ENCODE assay signal across 9 cellular contexts in genomic region chr17:58323420-58324408, GRCh38. TPM values are rescaled to one million over a fixed set of nuclear protein-coding genes. Genes with fewer than 3 reads are reported as not detected.
DNase-seq lines count a peak whose midpoint lies in the region; ATAC-seq and TF ChIP-seq lines count a peak whose summit lies in the region.
"Had no signal": no experiment of that assay in that cellular context is flagged by ENCODE, and none has a peak within 500 bp of the region (broad histone marks: within the 10 kb centered on the region; RNA-seq: fewer than 3 reads in every experiment).

No MANE protein-coding gene starts in this region.

- H3K4me3 Mint-ChIP-seq in activated T-helper 17 cell treated with anti-CD3 and anti-CD28 coated beads, Interleukin-2, amount 50 U/mL, for 72 hours, result no peak overlapping the region

- H3K9me3 ChIP-seq in iPS-18c (ENCODE audit: control insufficient read depth, insufficient read depth, low read length), result no peaks in the 10 kb centered on the region

- peaks cover 23% of the 10 kb centered on the region for H3K27me3 ChIP-seq in H7 (ENCODE audit: control insufficient read depth, insufficient read depth, low read length)

- H3K4me1 Mint-ChIP-seq in activated T-helper 17 cell treated with anti-CD3 and anti-CD28 coated beads, Interleukin-2, amount 50 U/mL, for 72 hours, result peaks cover 25% of the 10 kb centered on the region

- CTCF ChIA-PET in HEK293T (lab: Yijun Ruan, JAX), result no interaction called here

- H3K4me3 ChIP-seq in H7 (ENCODE audit: insufficient read depth, low read depth, low read length) (peak overlapping the region; percentile 59), iPS-18c (ENCODE audit: insufficient read depth, low read depth, low read length) (peak overlapping the region; percentile 69), skin epidermis (peak overlapping the region; percentile 27 to 53 (median 36))

- H3K36me3 Mint-ChIP-seq in activated T-helper 17 cell treated with anti-CD3 and anti-CD28 coated beads, Interleukin-2, amount 50 U/mL, for 72 hours (ENCODE audit: low read depth), result peaks cover 80% of the 10 kb centered on the region

- H3K27ac ChIP-seq in skin epidermis, result peak overlapping the region in 13 of 21 experiments; percentile 10 to 78 (median 46)

- no peak for ATAC-seq in activated T-helper 17 cell treated with anti-CD3 and anti-CD28 coated beads, Interleukin-2, amount 50 U/mL, for 72 hours (replicated peaks)

- DNase-seq in H7 (no peak), HEK293T (ENCODE audit: extremely low spot score) (no peak), COLO829 (ENCODE audit: low spot score) (no peak), DMS53 (lab: John Stamatoyannopoulos, UW) (no peak)
- no peak for DNase-seq in stimulated activated CD4-positive, alpha-beta T cell treated with anti-CD3 and anti-CD28 coated beads, Interleukin-12 subunit alpha, Interleukin-12 subunit beta, amount 100 ng/mL, for 4 hours
- DNase-seq: stimulated activated CD4-positive, alpha-beta T cell treated with anti-CD3 and anti-CD28 coated beads, Interleukin-4, amount 100 ng/mL, for 4 hours had no signal

- POLR2A ChIA-PET in HEK293T (lab: Yijun Ruan, JAX), result interaction anchor here (3.6 kb wide), 1 partner anchor 29 kb away, joined by 26 read pairs; the partner anchor contains the start of gene SUPT4H1

- H3K27me3 Mint-ChIP-seq in activated T-helper 17 cell treated with anti-CD3 and anti-CD28 coated beads, Interleukin-2, amount 50 U/mL, for 72 hours, result no peaks in the 10 kb centered on the region

- H3K9me3 Mint-ChIP-seq in activated T-helper 17 cell treated with anti-CD3 and anti-CD28 coated beads, Interleukin-2, amount 50 U/mL, for 72 hours, result no peaks in the 10 kb centered on the region

- H3K27ac Mint-ChIP-seq in activated T-helper 17 cell treated with anti-CD3 and anti-CD28 coated beads, Interleukin-2, amount 50 U/mL, for 72 hours, result peak overlapping the region; percentile 43

- peaks cover 3% of the 10 kb centered on the region for H3K36me3 ChIP-seq in H7 (replicated peaks; ENCODE audit: control insufficient read depth, insufficient read depth, low read length)

TF ChIP-seq in HEK293T, 16 proteins besides CTCF, POLR2A, EP300 and RAD21:
- TF ChIP-seq FOXK2 (IDR thresholded peaks at IDR 0.05), result no peak
- TF ChIP-seq SP1 (IDR thresholded peaks at IDR 0.05), result no peak
- no peak for TF ChIP-seq BHLHE40 (IDR thresholded peaks at IDR 0.05; ENCODE audit: borderline replicate concordance)
- no peak for TF ChIP-seq NFRKB (IDR thresholded peaks at IDR 0.05)
- TF ChIP-seq ARNT (IDR thresholded peaks at IDR 0.05), result no peak
- no peak for TF ChIP-seq CTBP1 (IDR thresholded peaks at IDR 0.05; ENCODE audit: borderline replicate concordance)
- no peak for TF ChIP-seq ZNF384 (IDR thresholded peaks at IDR 0.05)
- TF ChIP-seq HDGF (IDR thresholded peaks at IDR 0.05; ENCODE audit: borderline replicate concordance), result no peak
- TF ChIP-seq FOXA1 (IDR thresholded peaks at IDR 0.05), result no peak

RNA-seq across cellular contexts. Expression of gene TSPOAP1, which starts 4.9 kb away (rescaled TPM):
- total RNA-seq in H7 (2014; rRNA removed; shearing (Covaris generic)), result 4.2 and 11.6 TPM in 2 replicates
- total RNA-seq in activated T-helper 17 cell treated with anti-CD3 and anti-CD28 coated beads, Interleukin-2, amount 50 U/mL, for 72 hours, result 100 to 1,000 TPM in 1 of 2 donors, 10 to 100 TPM in 1; 97.2 to 107 TPM

RNA-seq across cellular contexts. Expression of gene SUPT4H1, which starts 28.3 kb away (rescaled TPM):
- 88.8 and 91.6 TPM in 2 replicates for total RNA-seq in H7 (2014; rRNA removed; shearing (Covaris generic))
- total RNA-seq in activated T-helper 17 cell treated with anti-CD3 and anti-CD28 coated beads, Interleukin-2, amount 50 U/mL, for 72 hours, result 100 to 1,000 TPM; 117 to 147 TPM

RNA-seq across cellular contexts. Expression of gene MPO, which starts 43.0 kb away (rescaled TPM):
- total RNA-seq in H7 (2014; rRNA removed; shearing (Covaris generic)), result not detected in 2 replicates
- 1 to 10 TPM; 1.2 to 2.0 TPM for total RNA-seq in activated T-helper 17 cell treated with anti-CD3 and anti-CD28 coated beads, Interleukin-2, amount 50 U/mL, for 72 hours
